Comparison of ENCODE assay signal across 7 cellular contexts in the genomic region with DNA sequence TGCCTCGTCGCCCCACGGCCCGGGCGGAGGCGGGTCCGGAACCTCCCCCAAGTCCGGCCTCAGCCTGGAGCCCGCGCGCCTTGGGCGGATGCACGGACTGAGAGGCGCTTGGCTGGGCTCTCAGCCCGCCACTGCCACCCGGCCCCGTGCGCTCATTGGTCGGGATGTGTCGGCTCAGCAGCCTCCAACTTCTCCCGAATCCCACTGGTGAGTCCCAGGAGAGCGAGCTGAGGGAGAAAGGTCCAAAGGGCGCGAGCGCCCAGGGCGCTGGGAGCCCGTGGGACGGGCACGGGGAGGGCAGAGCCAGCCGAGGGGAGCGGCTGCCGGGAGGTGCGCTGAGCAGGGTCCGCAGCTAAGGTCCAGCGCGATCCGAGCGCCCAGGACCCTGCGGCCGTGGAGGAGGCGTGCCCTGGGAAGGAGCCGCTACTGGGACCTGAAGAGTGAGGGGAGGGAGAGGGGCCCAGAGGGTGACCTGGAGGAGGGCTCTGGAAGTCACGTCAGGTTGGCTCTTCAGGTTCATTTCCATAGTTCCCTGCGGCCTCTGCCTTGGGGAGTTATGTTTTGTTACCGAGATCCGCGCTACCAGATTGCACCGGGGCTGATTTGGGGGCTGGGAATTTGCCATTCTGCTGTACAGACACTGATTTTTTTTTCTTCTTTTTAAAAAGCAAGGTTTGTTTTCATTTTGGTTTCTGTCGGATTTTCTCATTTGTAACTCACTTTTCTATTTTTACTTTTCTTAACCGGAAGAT. TPM values are rescaled to one million over a fixed set of nuclear protein-coding genes. Genes with fewer than 3 reads are reported as not detected.
A peak's percentile ranks its signal among the peaks of the same experiment; 100 is the strongest.
DNase-seq lines count a peak whose midpoint lies in the region; ATAC-seq, FAIRE-seq and TF ChIP-seq lines count a peak whose summit lies in the region.

Gene MME (plus strand): TSS at position 525 of the 752 bp plus-strand sequence. CDS start 3,849 bp downstream, outside the sequence.

- H3K4me1 ChIP-seq in Panc1 (ENCODE audit: control insufficient read depth, insufficient read depth, low read length) (peaks cover 5% of the 10 kb centered on the region; the same call in 1 of the 2 replicates), mucosa of descending colon (ENCODE audit: low read depth) (peaks cover 5% of the 10 kb centered on the region), vagina (peaks cover 16% of the 10 kb centered on the region)

- H3K27me3 ChIP-seq in Panc1 (ENCODE audit: control insufficient read depth, insufficient read depth, low read length) (peaks cover 36% of the 10 kb centered on the region), vagina (no peaks in the 10 kb centered on the region)

- H3K36me3 ChIP-seq in Panc1 (ENCODE audit: control insufficient read depth, insufficient read depth, low read length) (no peaks in the 10 kb centered on the region; the same call in 1 of the 2 replicates), mucosa of descending colon (ENCODE audit: low read depth) (no peaks in the 10 kb centered on the region), vagina (no peaks in the 10 kb centered on the region)

- POLR2A ChIA-PET in Panc1 (lab: Charles Lee) = interaction anchor here (0.6 kb wide), 1 partner anchor 94 kb away, joined by 6 read pairs; no protein-coding TSS in a partner anchor

- peak within 1 kb of the TSS; percentile 47 to 56 for H3K4me3 ChIP-seq in Panc1 (ENCODE audit: low read depth in 2 of 2, low read length in 2 of 2)
- peak within 1 kb of the TSS; percentile 43 for H3K4me3 ChIP-seq in epithelial cell of esophagus (ENCODE audit: low read length)
- H3K4me3 ChIP-seq in mucosa of descending colon = no peak within 1 kb of the TSS
- H3K4me3 ChIP-seq in vagina = peak within 1 kb of the TSS; percentile 61 to 68

- peak; percentile 52 for DNase-seq in H54 (ENCODE audit: insufficient read length, low spot score)
- DNase-seq in Panc1 (ENCODE audit: low read depth, low spot score) = no peak
- peak; percentile 52 for DNase-seq in epithelial cell of esophagus (ENCODE audit: low read depth)
- peak; percentile 27 to 53 (median 49) for DNase-seq in mucosa of descending colon
- DNase-seq in vagina (ENCODE audit: extremely low spot score in 2 of 2) = no peak
- no peak for DNase-seq in T-helper 1 cell

- CTCF ChIA-PET in Panc1 (lab: Charles Lee) = interaction anchor here (0.6 kb wide), 1 partner anchor 94 kb away, joined by 5 read pairs; no protein-coding TSS in a partner anchor

- no TSS peak for BruUV-seq in Panc1 (replicated peaks; lab: Mats Ljungman, UMichigan)

- H3K9me3 ChIP-seq in Panc1 (ENCODE audit: control insufficient read depth, insufficient read depth, low read depth, low read length) (peaks cover 5% of the 10 kb centered on the region), mucosa of descending colon (no peaks in the 10 kb centered on the region), vagina (peaks cover 4% of the 10 kb centered on the region)

- TF ChIP-seq CTCF in Panc1 (IDR thresholded peaks at IDR 0.05) (no peak), epithelial cell of esophagus (IDR thresholded peaks at IDR 0.05; ENCODE audit: insufficient read depth, low read depth, low read length, missing control alignments) (no peak), mucosa of descending colon (IDR thresholded peaks at IDR 0.05) (no peak), vagina (IDR thresholded peaks at IDR 0.05) (no peak)

- peak; percentile 27; the same call in 1 of the 2 replicates for TF ChIP-seq POLR2A in H54 (IDR thresholded peaks at IDR 0.05; ENCODE audit: low read depth, low read length)
- no peak for TF ChIP-seq POLR2A in vagina (IDR thresholded peaks at IDR 0.05)

- H3K27ac ChIP-seq in Panc1 (ENCODE audit: low read length) (no peak within 1 kb of the TSS), vagina (peak within 1 kb of the TSS; percentile 44)

- peak; percentile 92 for ATAC-seq in Panc1
- ATAC-seq in mucosa of descending colon = peak; percentile 76
- ATAC-seq in GM18870 (IDR thresholded peaks at IDR 0.05; ENCODE audit: unreplicated experiment) = no peak

- in situ Hi-C loops in Panc1 (cut with HindIII; ENCODE audit: low pct_unique_long_range_greater_than_20kb, low sequenced_read_pairs) = no loop called here

- peak; percentile 90 for FAIRE-seq in H54 (lab: Jason Lieb, UNC)

- intact Hi-C loops in Panc1 (cut with micrococcal nuclease; ENCODE audit: unreplicated experiment) = no loop called here
- intact Hi-C loops in mucosa of descending colon (cut with DNase I, micrococcal nuclease) = no loop called here
- intact Hi-C loops in vagina (cut with DNase I) = no loop called here

RNA-seq across cellular contexts. Expression of gene MME, which starts in this region (rescaled TPM):
- total RNA-seq in Panc1 (2021; ENCODE audit: unreplicated experiment) (1.6 TPM), mucosa of descending colon (1 to 10 TPM; 1.4 to 1.9 (median 1.6) TPM), vagina (18.4 TPM)
- polyA plus RNA-seq in Panc1 (2012; ENCODE audit: insufficient read length) = 0.86 TPM

Comparison
In these comparisons a context has a peak if more than half of its experiments do, and no peak if none do; other contexts are left out.
1. DNase-seq: peak in H54 (single experiment), epithelial cell of esophagus (single experiment) and mucosa of descending colon (3 of 3); none in Panc1 (single experiment), vagina (0 of 2) and T-helper 1 cell (0 of 5).